Comparison of ENCODE assay signal across 22 cellular contexts in the genomic region with DNA sequence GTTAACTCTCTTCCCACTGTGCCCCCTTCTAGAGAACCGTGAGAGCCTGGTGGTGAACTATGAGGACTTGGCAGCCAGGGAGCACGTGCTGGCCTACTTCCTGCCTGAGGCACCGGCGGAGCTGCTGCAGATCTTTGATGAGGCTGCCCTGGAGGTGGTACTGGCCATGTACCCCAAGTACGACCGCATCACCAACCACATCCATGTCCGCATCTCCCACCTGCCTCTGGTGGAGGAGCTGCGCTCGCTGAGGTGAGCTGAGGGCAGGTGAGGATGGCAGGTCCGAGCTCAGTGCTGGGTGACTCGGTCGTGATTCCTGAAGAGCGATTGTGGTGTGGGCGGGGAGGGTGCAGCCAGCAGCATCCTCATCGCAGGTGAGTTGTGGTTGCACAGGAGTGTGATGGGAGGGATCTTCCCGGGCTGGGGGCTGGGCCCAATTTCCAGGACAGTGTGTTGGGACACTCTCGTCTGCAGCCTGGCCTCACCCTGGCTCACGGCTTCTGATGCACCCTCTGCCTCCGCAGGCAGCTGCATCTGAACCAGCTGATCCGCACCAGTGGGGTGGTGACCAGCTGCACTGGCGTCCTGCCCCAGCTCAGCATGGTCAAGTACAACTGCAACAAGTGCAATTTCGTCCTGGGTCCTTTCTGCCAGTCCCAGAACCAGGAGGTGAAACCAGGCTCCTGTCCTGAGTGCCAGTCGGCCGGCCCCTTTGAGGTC. TPM values are rescaled to one million over a fixed set of nuclear protein-coding genes. Genes with fewer than 3 reads are reported as not detected.
A peak's percentile ranks its signal among the peaks of the same experiment; 100 is the strongest.
DNase-seq lines count a peak whose midpoint lies in the region; ATAC-seq, FAIRE-seq and TF ChIP-seq lines count a peak whose summit lies in the region.
"Had no signal": no experiment of that assay in that cellular context is flagged by ENCODE, and none has a peak within 500 bp of the region (broad histone marks: within the 10 kb centered on the region; RNA-seq: fewer than 3 reads in every experiment).

No MANE protein-coding gene starts in this region.

- H3K4me3 ChIP-seq in HepG2 (replicated peaks in 1 of 3; ENCODE audit: insufficient read depth in 1 of 3, low read depth in 2 of 3, low read length in 3 of 3) (no peak overlapping the region), right lobe of liver (no peak overlapping the region), psoas muscle (no peak overlapping the region)
- H3K4me3 ChIP-seq in CD8-positive, alpha-beta memory T cell (ENCODE audit: low read length) = no peak overlapping the region
- H3K4me3 ChIP-seq: BLaER1, GM23248, HAP-1, SK-N-MC had no signal

- H3K9me3 Mint-ChIP-seq in stimulated activated memory B cell treated with anti-CD40 and anti-IgM and Interleukin-4, amounts not matched to agents 10 μg/mL and 1 μg/mL and 100 μg/mL, for 72 hours = no peaks in the 10 kb centered on the region
- H3K9me3 Mint-ChIP-seq in CD8-positive, alpha-beta memory T cell = no peaks in the 10 kb centered on the region
- H3K9me3 Mint-ChIP-seq: CD4-positive, alpha-beta memory T cell had no signal

- no peaks in the 10 kb centered on the region for H3K27me3 Mint-ChIP-seq in stimulated activated memory B cell treated with anti-CD40 and anti-IgM and Interleukin-4, amounts not matched to agents 10 μg/mL and 1 μg/mL and 100 μg/mL, for 72 hours
- no peaks in the 10 kb centered on the region for H3K27me3 Mint-ChIP-seq in CD8-positive, alpha-beta memory T cell
- H3K27me3 Mint-ChIP-seq: CD4-positive, alpha-beta memory T cell had no signal

- H3K9me3 ChIP-seq in HepG2 (ENCODE audit: low read length) = no peaks in the 10 kb centered on the region
- H3K9me3 ChIP-seq in right lobe of liver = no peaks in the 10 kb centered on the region
- H3K9me3 ChIP-seq in psoas muscle = no peaks in the 10 kb centered on the region
- no peaks in the 10 kb centered on the region for H3K9me3 ChIP-seq in CD8-positive, alpha-beta memory T cell (ENCODE audit: low read length)
- H3K9me3 ChIP-seq: BLaER1, HAP-1 had no signal

- BruUV-seq in HepG2 (replicated peaks; lab: Mats Ljungman, UMichigan) = no TSS peak

- in situ Hi-C loops in HepG2 (cut with HindIII; ENCODE audit: extremely low pct_ligation_motif_present, low pct_unique_long_range_greater_than_20kb) = no loop called here

- H3K4me1 ChIP-seq in HepG2 (ENCODE audit: insufficient read depth, low read length) (peaks cover 17% of the 10 kb centered on the region), right lobe of liver (no peaks in the 10 kb centered on the region), psoas muscle (peaks cover 23% of the 10 kb centered on the region)
- H3K4me1 ChIP-seq in CD8-positive, alpha-beta memory T cell (ENCODE audit: insufficient read depth, low read length) = no peaks in the 10 kb centered on the region
- H3K4me1 ChIP-seq: HAP-1 had no signal

- no peak overlapping the region for H3K4me2 ChIP-seq in HepG2 (ENCODE audit: low read depth, low read length)
- H3K4me2 ChIP-seq: BLaER1 had no signal

- TF ChIP-seq EP300 in HepG2 (IDR thresholded peaks at IDR 0.05; ENCODE audit: low read depth in 2 of 2, low read length in 2 of 2) (no peak), HepG2 (CRISPR knock-in tag; IDR thresholded peaks at IDR 0.05; ENCODE audit: borderline replicate concordance) (no peak)

- H3K9ac ChIP-seq in HepG2 (ENCODE audit: insufficient read depth, low read depth, low read length) = no peak overlapping the region
- H3K9ac ChIP-seq: BLaER1, GM23248 had no signal

- no peak overlapping the region for H3K27ac Mint-ChIP-seq in stimulated activated memory B cell treated with anti-CD40 and anti-IgM and Interleukin-4, amounts not matched to agents 10 μg/mL and 1 μg/mL and 100 μg/mL, for 72 hours
- H3K27ac Mint-ChIP-seq in CD8-positive, alpha-beta memory T cell = no peak overlapping the region

- DNase-seq in HepG2 (ENCODE audit: low spot score) (no peak), right lobe of liver (no peak), RWPE1 (ENCODE audit: low spot score) (no peak), psoas muscle (peak in 1 of 2 donors; percentile 58)
- no peak for DNase-seq in CD8-positive, alpha-beta memory T cell
- DNase-seq in activated CD4-positive, CD25-positive, alpha-beta regulatory T cell (lab: John Stamatoyannopoulos, UW) = no peak
- DNase-seq: ACHN; CD4-positive, alpha-beta memory T cell; DMS153; GM23248; KG1; NCI-H1092; NCI-H146; NCI-H524 treated with DMSO at 0.1 percent for 48 hours; SHP77 treated with DMSO at 0.1 percent for 48 hours had no signal

- CTCF ChIA-PET in HepG2 (lab: Yijun Ruan, JAX; ENCODE audit: low intra/inter-chr PET ratio, low total read pairs) (no interaction called here), RWPE1 (lab: Yijun Ruan, JAX) (no interaction called here)
- CTCF ChIA-PET in CD8-positive, alpha-beta memory T cell (lab: Charles Lee) = interaction anchor here (2.0 kb wide), 1 partner anchor 31 kb away, joined by 8 read pairs; no protein-coding TSS in a partner anchor

- H3K4me3 Mint-ChIP-seq in stimulated activated memory B cell treated with anti-CD40 and anti-IgM and Interleukin-4, amounts not matched to agents 10 μg/mL and 1 μg/mL and 100 μg/mL, for 72 hours = no peak overlapping the region
- H3K4me3 Mint-ChIP-seq in CD8-positive, alpha-beta memory T cell = no peak overlapping the region
- H3K4me3 Mint-ChIP-seq: CD4-positive, alpha-beta memory T cell had no signal

- H3K27me3 ChIP-seq in HepG2 (ENCODE audit: control insufficient read depth in 1 of 2, insufficient read depth in 2 of 2, low read length in 2 of 2) (no peaks in the 10 kb centered on the region), right lobe of liver (no peaks in the 10 kb centered on the region), psoas muscle (ENCODE audit: insufficient read depth in 3 of 3, low read length in 2 of 3) (no peaks in the 10 kb centered on the region)
- no peaks in the 10 kb centered on the region for H3K27me3 ChIP-seq in CD8-positive, alpha-beta memory T cell (ENCODE audit: insufficient read depth, low read length, poor library complexity, severe bottlenecking)
- H3K27me3 ChIP-seq: BLaER1 had no signal

- H2AFZ ChIP-seq in HepG2 (ENCODE audit: low read length) = no peak overlapping the region
- H2AFZ ChIP-seq: GM23248 had no signal

- TF ChIP-seq RAD21 in HepG2 (CRISPR knock-in tag; IDR thresholded peaks at IDR 0.05) = no peak

- TF ChIP-seq CTCF in HepG2 (CRISPR knock-in tag; IDR thresholded peaks at IDR 0.05) (no peak), right lobe of liver (IDR thresholded peaks at IDR 0.05) (no peak), RWPE1 (conservative IDR thresholded peaks at IDR 0.05; ENCODE audit: low read depth) (no peak), psoas muscle (IDR thresholded peaks at IDR 0.05) (no peak)

- WGBS in HepG2 (ENCODE audit: low lambda C conversion rate) = 98% methylated on average over 15 of the region's 24 CpGs
- WGBS in right lobe of liver (ENCODE audit: insufficient coverage, low coverage, low lambda C conversion rate, missing lambda C conversion rate) = 89% methylated on average over 9 of the region's 24 CpGs
- WGBS in psoas muscle, 3 donors = 60 to 71% (median 66%) methylated on average over 24 of the region's 24 CpGs

- ATAC-seq in HepG2 (no peak), right lobe of liver (no peak), psoas muscle (peak in 3 of 4 donors; percentile 36 to 54 (median 39))
- ATAC-seq in stimulated activated memory B cell treated with anti-CD40 and anti-IgM and Interleukin-4, amounts not matched to agents 10 μg/mL and 1 μg/mL and 100 μg/mL, for 72 hours = no peak

- H3K27ac ChIP-seq in HepG2 (ENCODE audit: extremely low read length, insufficient read depth, low read length) (no peak overlapping the region), right lobe of liver (no peak overlapping the region), RWPE1 (0 out of 2 replicates have a peak overlapping the region, but pooled peaks have one; percentile 14), psoas muscle (peak overlapping the region; percentile 72)
- no peak overlapping the region for H3K27ac ChIP-seq in CD8-positive, alpha-beta memory T cell (ENCODE audit: low read depth, low read length)
- H3K27ac ChIP-seq: BLaER1, GM23248, HL-60, SK-N-MC had no signal

- H3K36me3 ChIP-seq in HepG2 (replicated peaks in 1 of 2; ENCODE audit: control insufficient read depth in 1 of 2, insufficient read depth in 2 of 2, low read length in 2 of 2) = peaks cover 30 to 76% of the 10 kb centered on the region in 2 experiments
- H3K36me3 ChIP-seq in right lobe of liver = peaks cover 0 to 4% (median 0%) of the 10 kb centered on the region in 4 donors
- peaks cover 0 to 14% of the 10 kb centered on the region in 2 donors for H3K36me3 ChIP-seq in psoas muscle (ENCODE audit: insufficient read depth in 1 of 2, low read depth in 1 of 2)
- no peaks in the 10 kb centered on the region for H3K36me3 ChIP-seq in CD8-positive, alpha-beta memory T cell (ENCODE audit: insufficient read depth, low read length)

- no peak for FAIRE-seq in HepG2 (lab: Jason Lieb, UNC)
- FAIRE-seq: G401.6, GM18507 had no signal

- H3K79me2 ChIP-seq in HepG2 (ENCODE audit: insufficient read depth, low read length) = peaks cover 13% of the 10 kb centered on the region

- POLR2A ChIA-PET in HepG2 (lab: Yijun Ruan, JAX) = interaction anchor here (1.2 kb wide), 1 partner anchor 8 kb away, joined by 4 read pairs; a partner anchor contains a TSS
- POLR2A ChIA-PET in RWPE1 (lab: Yijun Ruan, JAX; ENCODE audit: low non-redundant PET) = no interaction called here
- POLR2A ChIA-PET in CD8-positive, alpha-beta memory T cell (lab: Charles Lee) = no interaction called here

- peaks cover 92% of the 10 kb centered on the region for H3K36me3 Mint-ChIP-seq in stimulated activated memory B cell treated with anti-CD40 and anti-IgM and Interleukin-4, amounts not matched to agents 10 μg/mL and 1 μg/mL and 100 μg/mL, for 72 hours
- peaks cover 7 to 70% (median 19%) of the 10 kb centered on the region in 3 donors for H3K36me3 Mint-ChIP-seq in CD8-positive, alpha-beta memory T cell

- TF ChIP-seq POLR2A in HepG2 (IDR thresholded peaks at IDR 0.05; ENCODE audit: insufficient read depth in 1 of 2, low read depth in 2 of 2, low read length in 2 of 2) = no peak
- TF ChIP-seq POLR2A in right lobe of liver (IDR thresholded peaks at IDR 0.05) = no peak

- no peaks in the 10 kb centered on the region for H4K20me1 ChIP-seq in HepG2 (ENCODE audit: insufficient read depth, low read length)

- intact Hi-C loops in HepG2 (cut with micrococcal nuclease; ENCODE audit: unreplicated experiment) (no loop called here), right lobe of liver (cut with DNase I) (no loop called here), psoas muscle (cut with DNase I) (no loop called here)

- peaks cover 44% of the 10 kb centered on the region for H3K4me1 Mint-ChIP-seq in stimulated activated memory B cell treated with anti-CD40 and anti-IgM and Interleukin-4, amounts not matched to agents 10 μg/mL and 1 μg/mL and 100 μg/mL, for 72 hours
- H3K4me1 Mint-ChIP-seq in CD8-positive, alpha-beta memory T cell = peaks cover 6 to 9% (median 7%) of the 10 kb centered on the region in 3 donors

RNA-seq across cellular contexts. Expression of a gene that starts 8.0 kb away (rescaled TPM):
- total RNA-seq in HepG2 (2016; rRNA removed; fragmentation: Illumina TruSeq; extraction: Trizol) (133 and 134 TPM in 2 replicates), right lobe of liver (10 to 100 TPM in 2 of 6 experiments, 1 to 10 TPM in 4; 1.6 to 25.3 (median 3.2) TPM), psoas muscle (1 to 10 TPM; 4.5 to 6.0 (median 5.3) TPM)
- 22.3 and 24.9 TPM in 2 replicates for total RNA-seq in HepG2 (2016; cell fraction: cytosol; rRNA removed; fragmentation: Illumina TruSeq; extraction: Trizol; ENCODE audit: low read depth)
- total RNA-seq in HepG2 (2016; cell fraction: insoluble cytoplasmic fraction; rRNA removed; fragmentation: Illumina TruSeq; extraction: Trizol) = 115 and 130 TPM in 2 replicates
- total RNA-seq in HepG2 (2016; cell fraction: membrane; rRNA removed; fragmentation: Illumina TruSeq; extraction: Trizol) = 33.8 and 39.4 TPM in 2 replicates
- total RNA-seq in HepG2 (2016; cell fraction: nucleus; rRNA removed; fragmentation: Illumina TruSeq; extraction: Trizol) = 68.8 and 75.2 TPM in 2 replicates
- polyA plus RNA-seq in HepG2 (2011; rRNA removed) (34.3 and 43.5 TPM in 2 replicates), psoas muscle (1 to 10 TPM; 2.4 to 5.2 (median 4.0) TPM)
- polyA plus RNA-seq in HepG2 (2011; cell fraction: cytosol; rRNA removed) = 28.9 and 46.8 TPM in 2 replicates
- 34.6 and 57.1 TPM in 2 replicates for polyA plus RNA-seq in HepG2 (2011; cell fraction: nucleus; rRNA removed)
- 19.7 and 32.1 TPM in 2 replicates for polyA plus RNA-seq in HepG2 (2012)
- 7.2 and 8.0 TPM in 2 replicates for polyA plus RNA-seq in HepG2 (2016; cell fraction: cytosol; fragmentation: Illumina TruSeq; extraction: Trizol; ENCODE audit: low read depth)
- 74.7 and 93.0 TPM in 2 replicates for polyA plus RNA-seq in HepG2 (2016; cell fraction: insoluble cytoplasmic fraction; fragmentation: Illumina TruSeq; extraction: Trizol; ENCODE audit: low read depth)
- 14.0 and 16.6 TPM in 2 replicates for polyA plus RNA-seq in HepG2 (2016; cell fraction: membrane; fragmentation: Illumina TruSeq; extraction: Trizol; ENCODE audit: low read depth)
- 65.8 and 73.2 TPM in 2 replicates for polyA plus RNA-seq in HepG2 (2016; cell fraction: nucleus; fragmentation: Illumina TruSeq; extraction: Trizol; ENCODE audit: insufficient read depth, low read depth)
- 166 and 435 TPM in 2 replicates for polyA minus RNA-seq in HepG2 (2011; rRNA and poly(A)+ RNA removed; ENCODE audit: low replicate concordance)
- 38.0 and 60.1 TPM in 2 replicates for polyA minus RNA-seq in HepG2 (2011; cell fraction: cytosol; rRNA and poly(A)+ RNA removed)
- 20.4 and 28.2 TPM in 2 replicates for polyA minus RNA-seq in HepG2 (2011; cell fraction: nucleus; rRNA and poly(A)+ RNA removed)
- total RNA-seq in CD8-positive, alpha-beta memory T cell = 100 to 1,000 TPM; 279 to 288 TPM
- polyA plus RNA-seq in CD8-positive, alpha-beta memory T cell = 12.0 TPM

RNA-seq across cellular contexts. Expression of a gene that starts 15.7 kb away (rescaled TPM):
- total RNA-seq in HepG2 (2016; rRNA removed; fragmentation: Illumina TruSeq; extraction: Trizol) (16.0 and 25.8 TPM in 2 replicates), right lobe of liver (10 to 100 TPM; 13.9 to 25.9 (median 23.3) TPM), psoas muscle (10 to 100 TPM; 20.7 to 24.2 (median 22.1) TPM)
- 5.2 and 7.7 TPM in 2 replicates for total RNA-seq in HepG2 (2016; cell fraction: cytosol; rRNA removed; fragmentation: Illumina TruSeq; extraction: Trizol; ENCODE audit: low read depth)
- total RNA-seq in HepG2 (2016; cell fraction: insoluble cytoplasmic fraction; rRNA removed; fragmentation: Illumina TruSeq; extraction: Trizol) = 18.1 and 26.7 TPM in 2 replicates
- total RNA-seq in HepG2 (2016; cell fraction: membrane; rRNA removed; fragmentation: Illumina TruSeq; extraction: Trizol) = 14.2 and 15.9 TPM in 2 replicates
- 19.5 and 20.8 TPM in 2 replicates for total RNA-seq in HepG2 (2016; cell fraction: nucleus; rRNA removed; fragmentation: Illumina TruSeq; extraction: Trizol)
- polyA plus RNA-seq in HepG2 (2011; rRNA removed) (25.4 and 35.4 TPM in 2 replicates), psoas muscle (10 to 100 TPM; 25.3 to 26.7 (median 26.1) TPM)
- polyA plus RNA-seq in HepG2 (2011; cell fraction: cytosol; rRNA removed) = 20.8 and 29.8 TPM in 2 replicates
- polyA plus RNA-seq in HepG2 (2011; cell fraction: nucleus; rRNA removed) = 39.0 and 41.7 TPM in 2 replicates
- 13.0 and 16.0 TPM in 2 replicates for polyA plus RNA-seq in HepG2 (2012)
- 5.6 and 6.4 TPM in 2 replicates for polyA plus RNA-seq in HepG2 (2016; cell fraction: cytosol; fragmentation: Illumina TruSeq; extraction: Trizol; ENCODE audit: low read depth)
- polyA plus RNA-seq in HepG2 (2016; cell fraction: insoluble cytoplasmic fraction; fragmentation: Illumina TruSeq; extraction: Trizol; ENCODE audit: low read depth) = 14.3 TPM in 2 replicates
- 9.6 and 10.9 TPM in 2 replicates for polyA plus RNA-seq in HepG2 (2016; cell fraction: membrane; fragmentation: Illumina TruSeq; extraction: Trizol; ENCODE audit: low read depth)
- polyA plus RNA-seq in HepG2 (2016; cell fraction: nucleus; fragmentation: Illumina TruSeq; extraction: Trizol; ENCODE audit: insufficient read depth, low read depth) = 34.7 and 36.4 TPM in 2 replicates
- polyA minus RNA-seq in HepG2 (2011; rRNA and poly(A)+ RNA removed; ENCODE audit: low replicate concordance) = 60.4 and 130 TPM in 2 replicates
- polyA minus RNA-seq in HepG2 (2011; cell fraction: cytosol; rRNA and poly(A)+ RNA removed) = 12.0 and 12.9 TPM in 2 replicates
- 12.6 and 20.5 TPM in 2 replicates for polyA minus RNA-seq in HepG2 (2011; cell fraction: nucleus; rRNA and poly(A)+ RNA removed)
- total RNA-seq in CD8-positive, alpha-beta memory T cell = 10 to 100 TPM; 48.9 to 52.1 TPM
- 30.4 TPM for polyA plus RNA-seq in CD8-positive, alpha-beta memory T cell

RNA-seq across cellular contexts. Expression of a gene that starts 22.7 kb away (rescaled TPM):
- 13.5 and 25.1 TPM in 2 replicates for total RNA-seq in HepG2 (2016; rRNA removed; fragmentation: Illumina TruSeq; extraction: Trizol)
- 11.1 and 12.1 TPM in 2 replicates for total RNA-seq in HepG2 (2016; cell fraction: cytosol; rRNA removed; fragmentation: Illumina TruSeq; extraction: Trizol; ENCODE audit: low read depth)
- 12.9 and 25.2 TPM in 2 replicates for total RNA-seq in HepG2 (2016; cell fraction: insoluble cytoplasmic fraction; rRNA removed; fragmentation: Illumina TruSeq; extraction: Trizol)
- 17.4 and 19.2 TPM in 2 replicates for total RNA-seq in HepG2 (2016; cell fraction: membrane; rRNA removed; fragmentation: Illumina TruSeq; extraction: Trizol)
- total RNA-seq in HepG2 (2016; cell fraction: nucleus; rRNA removed; fragmentation: Illumina TruSeq; extraction: Trizol) = 22.7 and 24.9 TPM in 2 replicates
- 20.4 and 31.7 TPM in 2 replicates for polyA plus RNA-seq in HepG2 (2011; rRNA removed)
- 24.7 and 33.2 TPM in 2 replicates for polyA plus RNA-seq in HepG2 (2011; cell fraction: cytosol; rRNA removed)
- 25.3 and 29.3 TPM in 2 replicates for polyA plus RNA-seq in HepG2 (2011; cell fraction: nucleus; rRNA removed)
- polyA plus RNA-seq in HepG2 (2012) = 12.3 and 15.4 TPM in 2 replicates
- 13.5 and 14.7 TPM in 2 replicates for polyA plus RNA-seq in HepG2 (2016; cell fraction: cytosol; fragmentation: Illumina TruSeq; extraction: Trizol; ENCODE audit: low read depth)
- polyA plus RNA-seq in HepG2 (2016; cell fraction: insoluble cytoplasmic fraction; fragmentation: Illumina TruSeq; extraction: Trizol; ENCODE audit: low read depth) = 12.3 and 15.0 TPM in 2 replicates
- 18.5 and 19.8 TPM in 2 replicates for polyA plus RNA-seq in HepG2 (2016; cell fraction: membrane; fragmentation: Illumina TruSeq; extraction: Trizol; ENCODE audit: low read depth)
- 39.4 and 41.1 TPM in 2 replicates for polyA plus RNA-seq in HepG2 (2016; cell fraction: nucleus; fragmentation: Illumina TruSeq; extraction: Trizol; ENCODE audit: insufficient read depth, low read depth)
- 19.7 and 24.8 TPM in 2 replicates for polyA minus RNA-seq in HepG2 (2011; rRNA and poly(A)+ RNA removed; ENCODE audit: low replicate concordance)
- polyA minus RNA-seq in HepG2 (2011; cell fraction: cytosol; rRNA and poly(A)+ RNA removed) = 10.5 and 11.6 TPM in 2 replicates
- 5.3 and 7.3 TPM in 2 replicates for polyA minus RNA-seq in HepG2 (2011; cell fraction: nucleus; rRNA and poly(A)+ RNA removed)
- total RNA-seq in right lobe of liver = 1 to 10 TPM in 1 of 6 experiments, under 1 TPM in 5; 0.19 to 1.6 (median 0.63) TPM
- total RNA-seq in psoas muscle = 1 to 10 TPM; 1.4 to 2.6 (median 1.8) TPM
- polyA plus RNA-seq in psoas muscle = 1 to 10 TPM; 1.4 to 3.0 (median 2.5) TPM
- 1 to 10 TPM; 1.4 to 1.7 TPM for total RNA-seq in CD8-positive, alpha-beta memory T cell
- polyA plus RNA-seq in CD8-positive, alpha-beta memory T cell = 4.7 TPM

Comparison
In these comparisons a context has a peak if more than half of its experiments do, and no peak if none do; other contexts are left out.
1. ATAC-seq: peak in psoas muscle (3 of 4); none in HepG2 (single experiment), right lobe of liver (0 of 4) and stimulated activated memory B cell treated with anti-CD40 and anti-IgM and Interleukin-4, amounts not matched to agents 10 μg/mL and 1 μg/mL and 100 μg/mL, for 72 hours (single experiment).
2. H3K27ac ChIP-seq: peak in RWPE1 (single experiment) and psoas muscle (single experiment); none in HepG2 (single experiment), right lobe of liver (0 of 3) and CD8-positive, alpha-beta memory T cell (single experiment).